ENCODE assay signal across 1 cellular context in genomic region chr2:226799976-226800940, GRCh38.
TF ChIP-seq lines count a peak whose summit lies in the region.

No MANE protein-coding gene starts in this region.

TF ChIP-seq in GM12878, 131 proteins besides CTCF, POLR2A, EP300 and RAD21:
- TF ChIP-seq PAX8 (IDR thresholded peaks at IDR 0.05) (no peak), ATF7 (IDR thresholded peaks at IDR 0.05; ENCODE audit: low read depth) (no peak), REST (IDR thresholded peaks at IDR 0.05; ENCODE audit: low read depth, low read length) (no peak), PAX5 (IDR thresholded peaks at IDR 0.05; ENCODE audit: borderline replicate concordance, low read depth, low read length) (no peak), TAF1 (IDR thresholded peaks at IDR 0.05; ENCODE audit: borderline replicate concordance, low read depth, low read length) (no peak), SMARCA5 (IDR thresholded peaks at IDR 0.05) (no peak), SIX5 (IDR thresholded peaks at IDR 0.05; ENCODE audit: low read depth, low read length, severe bottlenecking) (no peak), MYB (IDR thresholded peaks at IDR 0.05; ENCODE audit: borderline replicate concordance, low read depth, low read length) (no peak), DPF2 (IDR thresholded peaks at IDR 0.05) (no peak), NRF1 (conservative IDR thresholded peaks at IDR 0.05; ENCODE audit: low read depth, low read length) (no peak), RB1 (IDR thresholded peaks at IDR 0.05; ENCODE audit: borderline replicate concordance) (no peak), IRF4 (IDR thresholded peaks at IDR 0.05; ENCODE audit: low read depth, low read length) (no peak), NR2F1 (conservative IDR thresholded peaks at IDR 0.05) (no peak), HDGF (IDR thresholded peaks at IDR 0.05) (no peak), BCL11A (IDR thresholded peaks at IDR 0.05; ENCODE audit: low read depth, low read length) (no peak), NFXL1 (IDR thresholded peaks at IDR 0.05; ENCODE audit: borderline replicate concordance) (no peak), USF2 (IDR thresholded peaks at IDR 0.05; ENCODE audit: borderline replicate concordance, low read depth, low read length) (no peak), NBN (IDR thresholded peaks at IDR 0.05) (no peak), RCOR1 (conservative IDR thresholded peaks at IDR 0.05; ENCODE audit: low read depth, low read length) (no peak), CBX3 (IDR thresholded peaks at IDR 0.05; ENCODE audit: borderline replicate concordance, low read depth) (no peak), MTA2 (IDR thresholded peaks at IDR 0.05; ENCODE audit: low read depth) (no peak), RUNX3 (IDR thresholded peaks at IDR 0.05; ENCODE audit: low read length) (0 out of 2 replicates have a peak, but pooled peaks have one; percentile 16), POLR2AphosphoS5 (IDR thresholded peaks at IDR 0.05; ENCODE audit: low read length) (no peak), RELA (IDR thresholded peaks at IDR 0.05; ENCODE audit: borderline replicate concordance, partially characterized antibody) (no peak), TCF7 (IDR thresholded peaks at IDR 0.05; ENCODE audit: borderline replicate concordance) (no peak), SMC3 (IDR thresholded peaks at IDR 0.05; ENCODE audit: borderline replicate concordance, low read length) (0 out of 2 replicates have a peak, but pooled peaks have one; percentile 5), YY1 (IDR thresholded peaks at IDR 0.05; ENCODE audit: low read depth, low read length) (no peak), EGR1 (IDR thresholded peaks at IDR 0.05; ENCODE audit: borderline replicate concordance in 1 of 2, low read depth in 2 of 2, low read length in 2 of 2) (0 out of 3 replicates have a peak, but pooled peaks of 1 of the 2 experiments have one; percentile 59), ZNF217 (IDR thresholded peaks at IDR 0.05) (no peak), SUPT20H (IDR thresholded peaks at IDR 0.05; ENCODE audit: borderline replicate concordance, control insufficient read depth, low read depth, low read length) (no peak), E4F1 (IDR thresholded peaks at IDR 0.05; ENCODE audit: borderline replicate concordance, partially characterized antibody) (no peak), BHLHE40 (IDR thresholded peaks at IDR 0.05; ENCODE audit: borderline replicate concordance in 1 of 2, low read depth in 2 of 2, low read length in 1 of 2) (peak in 1 of 2 experiments; percentile 13; a peak in 1 of 4 replicates)
- TF ChIP-seq, protein P1, sequence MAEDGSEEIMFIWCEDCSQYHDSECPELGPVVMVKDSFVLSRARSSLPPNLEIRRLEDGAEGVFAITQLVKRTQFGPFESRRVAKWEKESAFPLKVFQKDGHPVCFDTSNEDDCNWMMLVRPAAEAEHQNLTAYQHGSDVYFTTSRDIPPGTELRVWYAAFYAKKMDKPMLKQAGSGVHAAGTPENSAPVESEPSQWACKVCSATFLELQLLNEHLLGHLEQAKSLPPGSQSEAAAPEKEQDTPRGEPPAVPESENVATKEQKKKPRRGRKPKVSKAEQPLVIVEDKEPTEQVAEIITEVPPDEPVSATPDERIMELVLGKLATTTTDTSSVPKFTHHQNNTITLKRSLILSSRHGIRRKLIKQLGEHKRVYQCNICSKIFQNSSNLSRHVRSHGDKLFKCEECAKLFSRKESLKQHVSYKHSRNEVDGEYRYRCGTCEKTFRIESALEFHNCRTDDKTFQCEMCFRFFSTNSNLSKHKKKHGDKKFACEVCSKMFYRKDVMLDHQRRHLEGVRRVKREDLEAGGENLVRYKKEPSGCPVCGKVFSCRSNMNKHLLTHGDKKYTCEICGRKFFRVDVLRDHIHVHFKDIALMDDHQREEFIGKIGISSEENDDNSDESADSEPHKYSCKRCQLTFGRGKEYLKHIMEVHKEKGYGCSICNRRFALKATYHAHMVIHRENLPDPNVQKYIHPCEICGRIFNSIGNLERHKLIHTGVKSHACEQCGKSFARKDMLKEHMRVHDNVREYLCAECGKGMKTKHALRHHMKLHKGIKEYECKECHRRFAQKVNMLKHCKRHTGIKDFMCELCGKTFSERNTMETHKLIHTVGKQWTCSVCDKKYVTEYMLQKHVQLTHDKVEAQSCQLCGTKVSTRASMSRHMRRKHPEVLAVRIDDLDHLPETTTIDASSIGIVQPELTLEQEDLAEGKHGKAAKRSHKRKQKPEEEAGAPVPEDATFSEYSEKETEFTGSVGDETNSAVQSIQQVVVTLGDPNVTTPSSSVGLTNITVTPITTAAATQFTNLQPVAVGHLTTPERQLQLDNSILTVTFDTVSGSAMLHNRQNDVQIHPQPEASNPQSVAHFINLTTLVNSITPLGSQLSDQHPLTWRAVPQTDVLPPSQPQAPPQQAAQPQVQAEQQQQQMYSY (CRISPR knock-in tag; IDR thresholded peaks at IDR 0.05), result no peak
- TF ChIP-seq, protein P2, sequence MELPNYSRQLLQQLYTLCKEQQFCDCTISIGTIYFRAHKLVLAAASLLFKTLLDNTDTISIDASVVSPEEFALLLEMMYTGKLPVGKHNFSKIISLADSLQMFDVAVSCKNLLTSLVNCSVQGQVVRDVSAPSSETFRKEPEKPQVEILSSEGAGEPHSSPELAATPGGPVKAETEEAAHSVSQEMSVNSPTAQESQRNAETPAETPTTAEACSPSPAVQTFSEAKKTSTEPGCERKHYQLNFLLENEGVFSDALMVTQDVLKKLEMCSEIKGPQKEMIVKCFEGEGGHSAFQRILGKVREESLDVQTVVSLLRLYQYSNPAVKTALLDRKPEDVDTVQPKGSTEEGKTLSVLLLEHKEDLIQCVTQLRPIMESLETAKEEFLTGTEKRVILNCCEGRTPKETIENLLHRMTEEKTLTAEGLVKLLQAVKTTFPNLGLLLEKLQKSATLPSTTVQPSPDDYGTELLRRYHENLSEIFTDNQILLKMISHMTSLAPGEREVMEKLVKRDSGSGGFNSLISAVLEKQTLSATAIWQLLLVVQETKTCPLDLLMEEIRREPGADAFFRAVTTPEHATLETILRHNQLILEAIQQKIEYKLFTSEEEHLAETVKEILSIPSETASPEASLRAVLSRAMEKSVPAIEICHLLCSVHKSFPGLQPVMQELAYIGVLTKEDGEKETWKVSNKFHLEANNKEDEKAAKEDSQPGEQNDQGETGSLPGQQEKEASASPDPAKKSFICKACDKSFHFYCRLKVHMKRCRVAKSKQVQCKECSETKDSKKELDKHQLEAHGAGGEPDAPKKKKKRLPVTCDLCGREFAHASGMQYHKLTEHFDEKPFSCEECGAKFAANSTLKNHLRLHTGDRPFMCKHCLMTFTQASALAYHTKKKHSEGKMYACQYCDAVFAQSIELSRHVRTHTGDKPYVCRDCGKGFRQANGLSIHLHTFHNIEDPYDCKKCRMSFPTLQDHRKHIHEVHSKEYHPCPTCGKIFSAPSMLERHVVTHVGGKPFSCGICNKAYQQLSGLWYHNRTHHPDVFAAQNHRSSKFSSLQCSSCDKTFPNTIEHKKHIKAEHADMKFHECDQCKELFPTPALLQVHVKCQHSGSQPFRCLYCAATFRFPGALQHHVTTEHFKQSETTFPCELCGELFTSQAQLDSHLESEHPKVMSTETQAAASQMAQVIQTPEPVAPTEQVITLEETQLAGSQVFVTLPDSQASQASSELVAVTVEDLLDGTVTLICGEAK (IDR thresholded peaks at IDR 0.05; ENCODE audit: borderline replicate concordance), result no peak
